20 cellular contexts compared by ENCODE assay signal in the genomic region with DNA sequence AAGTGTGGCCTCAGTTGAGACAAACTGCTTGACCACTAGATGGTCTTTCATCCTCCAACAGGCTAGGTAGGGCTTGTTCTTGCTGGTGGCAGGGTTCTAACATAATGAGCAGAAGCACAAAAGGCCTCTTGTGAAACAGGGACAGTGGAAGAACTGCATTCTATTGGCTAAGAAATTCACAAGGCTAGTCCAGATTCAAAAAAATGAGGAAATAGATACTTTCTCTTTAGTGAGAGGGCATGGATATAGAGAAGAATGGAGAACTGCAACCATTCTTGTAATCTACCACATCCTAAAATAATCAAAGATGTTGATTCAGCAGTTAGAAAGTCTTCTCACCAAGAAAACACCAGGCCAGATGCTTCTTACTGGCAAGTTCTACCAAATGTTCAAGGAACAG.
"Had no signal": no experiment of that assay in that cellular context is flagged by ENCODE, and none has a peak within 500 bp of the region (broad histone marks: within the 10 kb centered on the region; RNA-seq: fewer than 3 reads in every experiment).

No MANE protein-coding gene starts in this region.

- H3K9me3 ChIP-seq: adrenal gland, prostate gland had no signal

- H3K4me1 ChIP-seq: adrenal gland, left lung, prostate gland, upper lobe of left lung had no signal

- H3K27me3 Mint-ChIP-seq: activated CD4-positive, alpha-beta memory T cell treated with anti-CD3 and anti-CD28 coated beads, Interleukin-2, amount 10 ng/mL, durations not matched to agents 7 days and 5 days; activated naive CD4-positive, alpha-beta T cell treated with anti-CD3 and anti-CD28 coated beads, Interleukin-2, amount 50 U/mL, for 24 hours; memory B cell had no signal

- H3K27ac ChIP-seq: adrenal gland, cardiac muscle cell, dorsolateral prefrontal cortex, left lung, prostate gland, skin epidermis, upper lobe of left lung, VCaP had no signal

- H3K27me3 ChIP-seq: adrenal gland, cardiac muscle cell, dorsolateral prefrontal cortex, left lung, upper lobe of left lung had no signal

- H3K9me3 Mint-ChIP-seq: activated CD4-positive, alpha-beta memory T cell treated with anti-CD3 and anti-CD28 coated beads, Interleukin-2, amount 10 ng/mL, durations not matched to agents 7 days and 5 days; activated naive CD4-positive, alpha-beta T cell treated with anti-CD3 and anti-CD28 coated beads, Interleukin-2, amount 50 U/mL, for 24 hours had no signal

- H3K27ac Mint-ChIP-seq: activated CD4-positive, alpha-beta memory T cell treated with anti-CD3 and anti-CD28 coated beads, Interleukin-2, amount 10 ng/mL, durations not matched to agents 7 days and 5 days; activated naive CD4-positive, alpha-beta T cell treated with anti-CD3 and anti-CD28 coated beads, Interleukin-2, amount 50 U/mL, for 24 hours; memory B cell; nephron; stimulated activated naive CD8-positive, alpha-beta T cell treated with anti-CD3 and anti-CD28 coated beads, Interleukin-15, Interleukin-2, amounts not matched to agents 100 ng/mL and 50 ng/mL, for 24 hours had no signal

- DNase-seq: activated CD4-positive, alpha-beta memory T cell treated with anti-CD3 and anti-CD28 coated beads, Interleukin-2, amount 10 ng/mL, durations not matched to agents 7 days and 5 days; activated CD4-positive, alpha-beta T cell treated with anti-CD3 and anti-CD28 coated beads for 1 hour; activated effector memory CD4-positive, alpha-beta T cell treated with anti-CD3 and anti-CD28 coated beads, Interleukin-2, amount 50 U/mL, for 16 hours; activated T-cell treated with anti-CD3 and anti-CD28 coated beads, Interleukin-2, amount 50 U/mL, for 4 hours; adrenal gland; dorsolateral prefrontal cortex; erythroblast; left lung; right cardiac atrium; stimulated activated CD4-positive, alpha-beta T cell treated with anti-CD3 and anti-CD28 coated beads, Interleukin-4, amount 100 ng/mL, for 24 hours; T1000; upper lobe of left lung had no signal

- H3K36me3 Mint-ChIP-seq: memory B cell had no signal

- H3K36me3 ChIP-seq: adrenal gland, cardiac muscle cell, left lung, prostate gland, upper lobe of left lung had no signal

- ATAC-seq: activated T-cell treated with anti-CD3 and anti-CD28 coated beads, Interleukin-2, amount 50 U/mL, for 4 hours; left lung; right cardiac atrium had no signal

- H3K4me3 ChIP-seq: adrenal gland, cardiac muscle cell, dorsolateral prefrontal cortex, left lung, prostate gland, skin epidermis, upper lobe of left lung had no signal

- H3K4me1 Mint-ChIP-seq: activated CD4-positive, alpha-beta memory T cell treated with anti-CD3 and anti-CD28 coated beads, Interleukin-2, amount 10 ng/mL, durations not matched to agents 7 days and 5 days; activated naive CD4-positive, alpha-beta T cell treated with anti-CD3 and anti-CD28 coated beads, Interleukin-2, amount 50 U/mL, for 24 hours; memory B cell had no signal

- H3K4me3 Mint-ChIP-seq: activated CD4-positive, alpha-beta memory T cell treated with anti-CD3 and anti-CD28 coated beads, Interleukin-2, amount 10 ng/mL, durations not matched to agents 7 days and 5 days; activated naive CD4-positive, alpha-beta T cell treated with anti-CD3 and anti-CD28 coated beads, Interleukin-2, amount 50 U/mL, for 24 hours; activated T-cell treated with anti-CD3 and anti-CD28 coated beads, Interleukin-2, amount 50 U/mL, for 4 hours; memory B cell; nephron; stimulated activated naive CD8-positive, alpha-beta T cell treated with anti-CD3 and anti-CD28 coated beads, Interleukin-15, Interleukin-2, amounts not matched to agents 100 ng/mL and 50 ng/mL, for 24 hours had no signal
